ENCODE assay signal across 1 cellular context in the genomic region with DNA sequence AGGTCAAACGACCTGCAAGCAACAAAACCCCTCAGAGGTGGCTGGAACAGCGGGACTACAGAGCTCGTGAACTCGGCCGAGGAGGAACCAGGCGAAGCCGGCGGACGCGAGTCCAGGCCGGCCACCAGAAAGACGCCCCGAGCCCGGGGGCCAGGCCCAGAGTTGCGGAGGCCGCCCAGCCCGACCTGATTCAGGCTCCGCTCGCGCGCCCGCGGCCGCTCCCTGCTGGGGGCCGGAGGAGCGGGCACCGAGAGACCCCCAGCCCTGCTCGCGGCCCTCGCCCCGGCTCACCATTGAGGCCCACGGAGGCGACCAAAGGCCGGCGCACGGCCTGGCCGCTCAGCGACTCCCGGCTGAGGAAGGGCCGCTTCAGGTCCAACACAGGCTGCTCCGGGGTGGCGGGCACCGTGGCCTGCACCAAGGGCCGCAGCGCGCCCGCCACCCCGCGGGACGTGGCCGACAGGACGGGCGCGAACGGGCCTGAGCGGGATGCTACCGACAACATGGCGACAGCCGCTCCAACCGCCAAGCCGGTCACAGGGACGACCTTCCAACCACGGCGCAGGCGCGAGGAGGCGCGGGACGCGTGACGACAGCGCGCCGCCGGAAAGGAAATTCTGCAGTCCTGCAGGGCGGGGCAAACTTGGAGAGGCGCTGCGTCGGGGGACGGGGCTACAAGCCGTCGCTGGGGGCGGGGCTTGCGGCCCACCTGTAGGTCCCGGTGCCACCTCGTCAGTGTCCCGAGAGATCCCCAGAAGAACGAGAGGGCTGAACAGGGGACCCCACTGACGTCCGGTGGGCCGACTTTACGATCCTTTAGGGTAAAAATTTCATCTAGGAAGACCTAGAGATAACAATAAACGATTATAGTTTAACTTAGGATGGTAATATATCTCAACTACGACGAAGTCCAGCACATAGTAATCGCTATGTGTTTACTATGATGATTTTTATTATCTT.
A peak's percentile ranks its signal among the peaks of the same experiment; 100 is the strongest.
TF ChIP-seq lines count a peak whose summit lies in the region.

UQCRFS1 (minus strand) TSS at position 538 of the 960 bp plus-strand sequence; CDS start at position 505, 33 bp downstream.

TF ChIP-seq in HEK293, 187 proteins besides CTCF, POLR2A, EP300 and RAD21 (continued from another document and continues in another):
- TF ChIP-seq PATZ1 (tag by site-specific recombination; IDR thresholded peaks at IDR 0.05) (peak; percentile 95), ZBTB20 (tag by site-specific recombination; IDR thresholded peaks at IDR 0.05) (peak; percentile 34; the same call in 1 of the 2 replicates), ZNF510 (tag by site-specific recombination; IDR thresholded peaks at IDR 0.05; ENCODE audit: insufficient replicate concordance) (no peak), ZNF549 (tag by site-specific recombination; IDR thresholded peaks at IDR 0.05) (peak; percentile 22; the same call in 1 of the 2 replicates), GLIS1 (tag by site-specific recombination; IDR thresholded peaks at IDR 0.05) (peak; percentile 69), ZNF768 (tag by site-specific recombination; IDR thresholded peaks at IDR 0.05) (no peak), ZSCAN16 (tag by site-specific recombination; IDR thresholded peaks at IDR 0.05) (0 out of 2 replicates have a peak, but pooled peaks have one; percentile 15), ZNF394 (tag by site-specific recombination; IDR thresholded peaks at IDR 0.05; ENCODE audit: borderline replicate concordance) (no peak), ZNF23 (tag by site-specific recombination; IDR thresholded peaks at IDR 0.05; ENCODE audit: borderline replicate concordance) (no peak), REPIN1 (tag by site-specific recombination; IDR thresholded peaks at IDR 0.05; ENCODE audit: low read depth) (no peak), HOXC10 (CRISPR knock-in tag; IDR thresholded peaks at IDR 0.05) (no peak), ZNF600 (tag by site-specific recombination; IDR thresholded peaks at IDR 0.05) (peak; percentile 63), FEZF1 (tag by site-specific recombination; IDR thresholded peaks at IDR 0.05) (no peak), KLF16 (tag by site-specific recombination; IDR thresholded peaks at IDR 0.05) (0 out of 2 replicates have a peak, but pooled peaks have one; percentile 61), ZNF24 (tag by site-specific recombination; IDR thresholded peaks at IDR 0.05) (0 out of 2 replicates have a peak, but pooled peaks have one; percentile 53), ZNF184 (tag by site-specific recombination; IDR thresholded peaks at IDR 0.05) (0 out of 2 replicates have a peak, but pooled peaks have one; percentile 9), ZNF629 (tag by site-specific recombination; IDR thresholded peaks at IDR 0.05) (peak; percentile 96), ZNF10 (tag by site-specific recombination; IDR thresholded peaks at IDR 0.05) (no peak; the same call in 1 of the 2 replicates), ZEB2 (tag by site-specific recombination; IDR thresholded peaks at IDR 0.05) (peak; percentile 93), SP7 (tag by site-specific recombination; IDR thresholded peaks at IDR 0.05) (peak; percentile 73; the same call in 1 of the 2 replicates), BCL11B (tag by site-specific recombination; IDR thresholded peaks at IDR 0.05; ENCODE audit: low read depth) (no peak), ZNF211 (tag by site-specific recombination; IDR thresholded peaks at IDR 0.05; ENCODE audit: low read depth) (no peak), SP2 (tag by site-specific recombination; IDR thresholded peaks at IDR 0.05) (peak; percentile 95), ZNF174 (tag by site-specific recombination; IDR thresholded peaks at IDR 0.05) (peak; percentile 90), ZFHX2 (tag by site-specific recombination; conservative IDR thresholded peaks at IDR 0.05) (peak; percentile 50), ZNF791 (tag by site-specific recombination; IDR thresholded peaks at IDR 0.05) (no peak), ZNF335 (tag by site-specific recombination; conservative IDR thresholded peaks at IDR 0.05) (peak; percentile 85), ZBTB8A (tag by site-specific recombination; IDR thresholded peaks at IDR 0.05) (peak; percentile 60), ZBTB17 (tag by site-specific recombination; IDR thresholded peaks at IDR 0.05) (peak; percentile 36; the same call in 1 of the 2 replicates), TCF7L2 (IDR thresholded peaks at IDR 0.05; ENCODE audit: borderline replicate concordance, low read depth, low read length) (no peak), ZNF596 (tag by site-specific recombination; IDR thresholded peaks at IDR 0.05) (no peak), ZNF660 (tag by site-specific recombination; IDR thresholded peaks at IDR 0.05) (peak; percentile 81), ZNF623 (tag by site-specific recombination; IDR thresholded peaks at IDR 0.05) (0 out of 2 replicates have a peak, but pooled peaks have one; percentile 3), ZNF692 (tag by site-specific recombination; IDR thresholded peaks at IDR 0.05) (peak; percentile 56; the same call in 1 of the 2 replicates), ZNF76 (tag by site-specific recombination; IDR thresholded peaks at IDR 0.05; ENCODE audit: borderline replicate concordance, low read depth) (0 out of 2 replicates have a peak, but pooled peaks have one; percentile 45), ZNF645 (tag by site-specific recombination; IDR thresholded peaks at IDR 0.05) (no peak), ZBTB21 (tag by site-specific recombination; IDR thresholded peaks at IDR 0.05) (peak; percentile 93), ZNF223 (tag by site-specific recombination; IDR thresholded peaks at IDR 0.05) (peak; percentile 43; the same call in 1 of the 2 replicates), ZNF354C (tag by site-specific recombination; IDR thresholded peaks at IDR 0.05; ENCODE audit: borderline replicate concordance, low read depth) (no peak), ZNF843 (tag by site-specific recombination; IDR thresholded peaks at IDR 0.05) (no peak), HOXD13 (CRISPR knock-in tag; IDR thresholded peaks at IDR 0.05; ENCODE audit: borderline replicate concordance) (no peak), ZNF701 (tag by site-specific recombination; IDR thresholded peaks at IDR 0.05) (no peak), EGR2 (tag by site-specific recombination; IDR thresholded peaks at IDR 0.05; ENCODE audit: low read depth) (peak; percentile 32; the same call in 1 of the 2 replicates), KLF1 (tag by site-specific recombination; IDR thresholded peaks at IDR 0.05) (peak; percentile 57; the same call in 1 of the 2 replicates)
- TF ChIP-seq, protein P1, sequence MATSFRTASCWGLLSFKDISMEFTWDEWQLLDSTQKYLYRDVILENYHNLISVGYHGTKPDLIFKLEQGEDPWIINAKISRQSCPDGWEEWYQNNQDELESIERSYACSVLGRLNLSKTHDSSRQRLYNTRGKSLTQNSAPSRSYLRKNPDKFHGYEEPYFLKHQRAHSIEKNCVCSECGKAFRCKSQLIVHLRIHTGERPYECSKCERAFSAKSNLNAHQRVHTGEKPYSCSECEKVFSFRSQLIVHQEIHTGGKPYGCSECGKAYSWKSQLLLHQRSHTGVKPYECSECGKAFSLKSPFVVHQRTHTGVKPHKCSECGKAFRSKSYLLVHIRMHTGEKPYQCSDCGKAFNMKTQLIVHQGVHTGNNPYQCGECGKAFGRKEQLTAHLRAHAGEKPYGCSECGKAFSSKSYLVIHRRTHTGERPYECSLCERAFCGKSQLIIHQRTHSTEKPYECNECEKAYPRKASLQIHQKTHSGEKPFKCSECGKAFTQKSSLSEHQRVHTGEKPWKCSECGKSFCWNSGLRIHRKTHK (tag by site-specific recombination; IDR thresholded peaks at IDR 0.05): no peak
- TF ChIP-seq, protein P2, sequence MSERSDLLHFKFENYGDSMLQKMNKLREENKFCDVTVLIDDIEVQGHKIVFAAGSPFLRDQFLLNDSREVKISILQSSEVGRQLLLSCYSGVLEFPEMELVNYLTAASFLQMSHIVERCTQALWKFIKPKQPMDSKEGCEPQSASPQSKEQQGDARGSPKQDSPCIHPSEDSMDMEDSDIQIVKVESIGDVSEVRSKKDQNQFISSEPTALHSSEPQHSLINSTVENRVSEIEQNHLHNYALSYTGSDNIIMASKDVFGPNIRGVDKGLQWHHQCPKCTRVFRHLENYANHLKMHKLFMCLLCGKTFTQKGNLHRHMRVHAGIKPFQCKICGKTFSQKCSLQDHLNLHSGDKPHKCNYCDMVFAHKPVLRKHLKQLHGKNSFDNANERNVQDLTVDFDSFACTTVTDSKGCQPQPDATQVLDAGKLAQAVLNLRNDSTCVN (tag by site-specific recombination; optimal IDR thresholded peaks at IDR 0.05): peak; percentile 99
- TF ChIP-seq, protein P3, sequence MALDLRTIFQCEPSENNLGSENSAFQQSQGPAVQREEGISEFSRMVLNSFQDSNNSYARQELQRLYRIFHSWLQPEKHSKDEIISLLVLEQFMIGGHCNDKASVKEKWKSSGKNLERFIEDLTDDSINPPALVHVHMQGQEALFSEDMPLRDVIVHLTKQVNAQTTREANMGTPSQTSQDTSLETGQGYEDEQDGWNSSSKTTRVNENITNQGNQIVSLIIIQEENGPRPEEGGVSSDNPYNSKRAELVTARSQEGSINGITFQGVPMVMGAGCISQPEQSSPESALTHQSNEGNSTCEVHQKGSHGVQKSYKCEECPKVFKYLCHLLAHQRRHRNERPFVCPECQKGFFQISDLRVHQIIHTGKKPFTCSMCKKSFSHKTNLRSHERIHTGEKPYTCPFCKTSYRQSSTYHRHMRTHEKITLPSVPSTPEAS (tag by site-specific recombination; IDR thresholded peaks at IDR 0.05): no peak
- TF ChIP-seq, protein P4, sequence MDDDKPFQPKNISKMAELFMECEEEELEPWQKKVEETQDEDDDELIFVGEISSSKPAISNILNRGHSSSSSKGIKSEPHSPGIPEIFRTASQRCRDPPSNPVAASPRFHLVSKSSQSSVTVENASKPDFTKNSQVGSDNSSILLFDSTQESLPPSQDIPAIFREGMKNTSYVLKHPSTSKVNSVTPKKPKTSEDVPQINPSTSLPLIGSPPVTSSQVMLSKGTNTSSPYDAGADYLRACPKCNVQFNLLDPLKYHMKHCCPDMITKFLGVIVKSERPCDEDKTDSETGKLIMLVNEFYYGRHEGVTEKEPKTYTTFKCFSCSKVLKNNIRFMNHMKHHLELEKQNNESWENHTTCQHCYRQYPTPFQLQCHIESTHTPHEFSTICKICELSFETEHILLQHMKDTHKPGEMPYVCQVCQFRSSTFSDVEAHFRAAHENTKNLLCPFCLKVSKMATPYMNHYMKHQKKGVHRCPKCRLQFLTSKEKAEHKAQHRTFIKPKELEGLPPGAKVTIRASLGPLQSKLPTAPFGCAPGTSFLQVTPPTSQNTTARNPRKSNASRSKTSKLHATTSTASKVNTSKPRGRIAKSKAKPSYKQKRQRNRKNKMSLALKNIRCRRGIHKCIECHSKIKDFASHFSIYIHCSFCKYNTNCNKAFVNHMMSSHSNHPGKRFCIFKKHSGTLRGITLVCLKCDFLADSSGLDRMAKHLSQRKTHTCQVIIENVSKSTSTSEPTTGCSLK (tag by site-specific recombination; IDR thresholded peaks at IDR 0.05): no peak
- TF ChIP-seq, protein P5, sequence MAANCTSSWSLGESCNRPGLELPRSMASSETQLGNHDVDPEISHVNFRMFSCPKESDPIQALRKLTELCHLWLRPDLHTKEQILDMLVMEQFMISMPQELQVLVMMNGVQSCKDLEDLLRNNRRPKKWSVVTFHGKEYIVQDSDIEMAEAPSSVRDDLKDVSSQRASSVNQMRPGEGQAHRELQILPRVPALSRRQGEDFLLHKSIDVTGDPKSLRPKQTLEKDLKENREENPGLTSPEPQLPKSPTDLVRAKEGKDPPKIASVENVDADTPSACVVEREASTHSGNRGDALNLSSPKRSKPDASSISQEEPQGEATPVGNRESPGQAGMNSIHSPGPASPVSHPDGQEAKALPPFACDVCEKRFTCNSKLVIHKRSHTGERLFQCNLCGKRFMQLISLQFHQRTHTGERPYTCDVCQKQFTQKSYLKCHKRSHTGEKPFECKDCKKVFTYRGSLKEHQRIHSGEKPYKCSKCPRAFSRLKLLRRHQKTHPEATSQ (tag by site-specific recombination; IDR thresholded peaks at IDR 0.05): peak; percentile 56; the same call in 1 of the 2 replicates
- TF ChIP-seq, protein P6, sequence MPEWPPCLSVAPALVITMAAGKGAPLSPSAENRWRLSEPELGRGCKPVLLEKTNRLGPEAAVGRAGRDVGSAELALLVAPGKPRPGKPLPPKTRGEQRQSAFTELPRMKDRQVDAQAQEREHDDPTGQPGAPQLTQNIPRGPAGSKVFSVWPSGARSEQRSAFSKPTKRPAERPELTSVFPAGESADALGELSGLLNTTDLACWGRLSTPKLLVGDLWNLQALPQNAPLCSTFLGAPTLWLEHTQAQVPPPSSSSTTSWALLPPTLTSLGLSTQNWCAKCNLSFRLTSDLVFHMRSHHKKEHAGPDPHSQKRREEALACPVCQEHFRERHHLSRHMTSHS (tag by site-specific recombination; IDR thresholded peaks at IDR 0.05): no peak
